Comparison of ENCODE assay signal across 8 cellular contexts in genomic region chr16:18789850-18790706, GRCh38. TPM values are rescaled to one million over a fixed set of nuclear protein-coding genes. Genes with fewer than 3 reads are reported as not detected.
DNase-seq lines count a peak whose midpoint lies in the region; ATAC-seq and TF ChIP-seq lines count a peak whose summit lies in the region.

TSS of gene RPS15A (minus strand) at chr16:18790334. CDS start at chr16:18789113, 1,221 bp downstream.

- H3K36me3 Mint-ChIP-seq in activated naive CD4-positive, alpha-beta T cell treated with anti-CD3 and anti-CD28 coated beads, Interleukin-2, amount 50 U/mL, for 24 hours = peaks cover 42% of the 10 kb centered on the region

- H3K27me3 ChIP-seq in GM06990 (replicated peaks; ENCODE audit: control insufficient read depth, insufficient read depth, low read length) = no peaks in the 10 kb centered on the region

- peak within 1 kb of the TSS; percentile 59 for H3K27ac ChIP-seq in temporal lobe (ENCODE audit: low read depth, low read length)

- ATAC-seq in HG02588 (IDR thresholded peaks at IDR 0.05; ENCODE audit: unreplicated experiment) (peak; percentile 80), SK-N-SH treated with all-trans-retinoic acid at 6 μM for 48 hours (peak; percentile 99)

- H3K36me3 ChIP-seq in GM06990 (ENCODE audit: control insufficient read depth, insufficient read depth, low read length) = peaks cover 19% of the 10 kb centered on the region

- H3K4me3 ChIP-seq in GM06990 (replicated peaks; ENCODE audit: low read depth, low read length) = peak within 1 kb of the TSS; percentile 70

- H3K4me3 Mint-ChIP-seq in activated naive CD4-positive, alpha-beta T cell treated with anti-CD3 and anti-CD28 coated beads, Interleukin-2, amount 50 U/mL, for 24 hours = peak within 1 kb of the TSS; percentile 99

- peak within 1 kb of the TSS; percentile 84 for H3K27ac Mint-ChIP-seq in activated naive CD4-positive, alpha-beta T cell treated with anti-CD3 and anti-CD28 coated beads, Interleukin-2, amount 50 U/mL, for 24 hours

- no peaks in the 10 kb centered on the region for H3K9me3 Mint-ChIP-seq in activated naive CD4-positive, alpha-beta T cell treated with anti-CD3 and anti-CD28 coated beads, Interleukin-2, amount 50 U/mL, for 24 hours

- TF ChIP-seq CTCF in GM06990 (IDR thresholded peaks at IDR 0.05; ENCODE audit: insufficient read depth, low read length, poor library complexity, severe bottlenecking) = no peak

- H3K4me1 Mint-ChIP-seq in activated naive CD4-positive, alpha-beta T cell treated with anti-CD3 and anti-CD28 coated beads, Interleukin-2, amount 50 U/mL, for 24 hours = peaks cover 46% of the 10 kb centered on the region

- peak; percentile 88 for DNase-seq in GM06990 (ENCODE audit: extremely low read depth, insufficient read length)
- peak; percentile 97 for DNase-seq in NCI-H1092 (lab: John Stamatoyannopoulos, UW)
- peak; percentile 96 for DNase-seq in globus pallidus (ENCODE audit: low spot score)
- DNase-seq in occipital lobe (lab: John Stamatoyannopoulos, UW) = peak; percentile 89

- no peaks in the 10 kb centered on the region for H3K27me3 Mint-ChIP-seq in activated naive CD4-positive, alpha-beta T cell treated with anti-CD3 and anti-CD28 coated beads, Interleukin-2, amount 50 U/mL, for 24 hours

TF ChIP-seq in SK-N-SH treated with all-trans-retinoic acid at 6 μM for 48 hours, 23 proteins besides CTCF, POLR2A, EP300 and RAD21:
- no peak for TF ChIP-seq CSDC2 (CRISPR knock-in tag; IDR thresholded peaks at IDR 0.05)
- no peak for TF ChIP-seq ZNF565 (CRISPR knock-in tag; conservative IDR thresholded peaks at IDR 0.05; ENCODE audit: low read depth)
- no peak for TF ChIP-seq SNAI2 (CRISPR knock-in tag; IDR thresholded peaks at IDR 0.05)
- no peak for TF ChIP-seq PPARA (CRISPR knock-in tag; IDR thresholded peaks at IDR 0.05; ENCODE audit: borderline replicate concordance)
- TF ChIP-seq TOX (CRISPR knock-in tag; IDR thresholded peaks at IDR 0.05; ENCODE audit: borderline replicate concordance) = no peak
- TF ChIP-seq TSHZ2 (CRISPR knock-in tag; IDR thresholded peaks at IDR 0.05) = no peak
- TF ChIP-seq TCF4 (CRISPR knock-in tag; IDR thresholded peaks at IDR 0.05; ENCODE audit: borderline replicate concordance) = no peak
- no peak for TF ChIP-seq ZFP3 (CRISPR knock-in tag; IDR thresholded peaks at IDR 0.05)
- TF ChIP-seq, protein P1, sequence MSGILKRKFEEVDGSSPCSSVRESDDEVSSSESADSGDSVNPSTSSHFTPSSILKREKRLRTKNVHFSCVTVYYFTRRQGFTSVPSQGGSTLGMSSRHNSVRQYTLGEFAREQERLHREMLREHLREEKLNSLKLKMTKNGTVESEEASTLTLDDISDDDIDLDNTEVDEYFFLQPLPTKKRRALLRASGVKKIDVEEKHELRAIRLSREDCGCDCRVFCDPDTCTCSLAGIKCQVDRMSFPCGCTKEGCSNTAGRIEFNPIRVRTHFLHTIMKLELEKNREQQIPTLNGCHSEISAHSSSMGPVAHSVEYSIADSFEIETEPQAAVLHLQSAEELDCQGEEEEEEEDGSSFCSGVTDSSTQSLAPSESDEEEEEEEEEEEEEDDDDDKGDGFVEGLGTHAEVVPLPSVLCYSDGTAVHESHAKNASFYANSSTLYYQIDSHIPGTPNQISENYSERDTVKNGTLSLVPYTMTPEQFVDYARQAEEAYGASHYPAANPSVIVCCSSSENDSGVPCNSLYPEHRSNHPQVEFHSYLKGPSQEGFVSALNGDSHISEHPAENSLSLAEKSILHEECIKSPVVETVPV (CRISPR knock-in tag; IDR thresholded peaks at IDR 0.05) = no peak
- TF ChIP-seq PATZ1 (CRISPR knock-in tag; IDR thresholded peaks at IDR 0.05; ENCODE audit: borderline replicate concordance) = no peak
- TF ChIP-seq ZNF8 (CRISPR knock-in tag; IDR thresholded peaks at IDR 0.05) = no peak
- no peak for TF ChIP-seq OSR1 (CRISPR knock-in tag; IDR thresholded peaks at IDR 0.05)
- TF ChIP-seq CREB5 (CRISPR knock-in tag; IDR thresholded peaks at IDR 0.05; ENCODE audit: low read depth) = no peak
- TF ChIP-seq ARNTL (CRISPR knock-in tag; IDR thresholded peaks at IDR 0.05; ENCODE audit: borderline replicate concordance, low read depth) = no peak
- TF ChIP-seq ZNF70 (CRISPR knock-in tag; IDR thresholded peaks at IDR 0.05) = no peak
TF ChIP-seq in SK-N-SH treated with all-trans-retinoic acid at 6 μM for 48 hours: peak in this region for 0.

RNA-seq across cellular contexts. Expression of gene RPS15A, which starts in this region (rescaled TPM):
- total RNA-seq in occipital lobe (2,037 TPM), temporal lobe (882 TPM)

Comparison
In these comparisons a context has a peak if more than half of its experiments do, and no peak if none do; other contexts are left out.
1. Peak in every context shown above with its lines: DNase-seq, ATAC-seq, H3K4me3 ChIP-seq and H3K27ac ChIP-seq.